In the genomic region with DNA sequence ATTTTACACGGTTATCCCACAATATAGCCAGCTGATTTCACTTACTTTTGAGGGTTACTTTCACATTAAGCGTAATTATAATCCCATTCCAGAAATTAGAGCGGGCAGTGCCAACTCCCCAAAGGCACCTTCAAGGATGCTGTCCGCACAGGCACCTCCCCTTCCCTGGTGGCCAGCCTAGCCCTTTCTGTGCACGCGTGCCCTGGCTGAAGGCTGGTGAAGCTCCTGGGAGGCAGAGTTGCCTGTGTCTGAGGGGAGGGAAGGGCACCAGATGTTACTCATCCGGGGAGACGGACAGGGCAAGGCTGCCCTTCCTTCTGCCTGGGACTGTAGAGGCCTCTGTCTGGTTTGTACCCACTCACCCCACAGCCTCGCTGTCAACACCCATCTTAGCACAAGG, we compare ENCODE assay signal across 24 cellular contexts.
"Had no signal": no experiment of that assay in that cellular context is flagged by ENCODE, and none has a peak within 500 bp of the region (broad histone marks: within the 10 kb centered on the region; RNA-seq: fewer than 3 reads in every experiment).

No MANE protein-coding gene starts in this region.

- FAIRE-seq: colon, endothelial cell of umbilical vein, frontal cortex had no signal

- H2AFZ ChIP-seq: hepatocyte had no signal

- H3K9me3 ChIP-seq: lower lobe of right lung had no signal

- H3K4me3 ChIP-seq: coronary artery, dorsolateral prefrontal cortex, esophagus muscularis mucosa, gastroesophageal sphincter, heart left ventricle, hepatocyte, left lung, lower lobe of right lung, mucosa of descending colon had no signal

- H3K4me1 Mint-ChIP-seq: immature natural killer cell, naive B cell had no signal

- H3K36me3 Mint-ChIP-seq: immature natural killer cell, naive B cell had no signal

- H3K27ac ChIP-seq: coronary artery, dorsolateral prefrontal cortex, esophagus muscularis mucosa, foreskin keratinocyte, gastroesophageal sphincter, heart left ventricle, hepatocyte, left lung, lower lobe of right lung had no signal

- H3K4me3 Mint-ChIP-seq: immature natural killer cell, mesothelial cell of epicardium, naive B cell had no signal

- H3K27me3 Mint-ChIP-seq: naive B cell had no signal

- H3K27me3 ChIP-seq: foreskin keratinocyte, hepatocyte had no signal

- H3K4me2 ChIP-seq: hepatocyte had no signal

- H3K9me3 Mint-ChIP-seq: immature natural killer cell had no signal

- H3K4me1 ChIP-seq: esophagus muscularis mucosa, foreskin keratinocyte, gastroesophageal sphincter, heart left ventricle, left lung, lower lobe of right lung had no signal

- H3K36me3 ChIP-seq: esophagus muscularis mucosa, gastroesophageal sphincter, heart left ventricle, left lung, lower lobe of right lung had no signal

- H3K79me2 ChIP-seq: hepatocyte had no signal

- H3K27ac Mint-ChIP-seq: immature natural killer cell, mesothelial cell of epicardium, naive B cell had no signal

- DNase-seq: dermis blood vessel endothelial cell; dorsolateral prefrontal cortex; effector CD4-positive, alpha-beta T cell; effector memory CD4-positive, alpha-beta T cell; foreskin keratinocyte; heart left ventricle; hypothalamus; immature natural killer cell; islet precursor cell; left cardiac atrium; left lung; left ventricle myocardium superior; mesenchymal stem cell; mucosa of descending colon; naive B cell had no signal
